ENCODE assay signal across 12 cellular contexts in the genomic region with DNA sequence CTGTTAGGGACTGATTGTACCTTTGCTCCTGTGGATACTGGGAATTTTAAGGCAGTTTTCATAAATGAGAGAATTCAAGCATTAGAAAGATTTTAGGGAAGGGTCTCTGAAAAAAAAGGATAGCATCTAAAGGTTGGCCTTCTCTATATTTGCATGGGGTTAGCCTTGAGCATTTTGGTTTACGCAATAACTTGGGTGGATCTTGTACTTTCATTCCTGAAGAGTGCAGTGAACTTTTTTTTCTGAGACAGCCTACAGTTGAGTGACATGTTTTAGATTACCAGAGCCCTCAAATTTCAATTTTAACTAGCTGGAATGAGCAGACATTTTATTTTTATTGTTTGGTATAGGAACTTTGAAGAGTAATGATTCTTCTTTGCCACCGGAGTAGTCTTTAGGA.
DNase-seq lines count a peak whose midpoint lies in the region; ATAC-seq and TF ChIP-seq lines count a peak whose summit lies in the region.
"Had no signal": no experiment of that assay in that cellular context is flagged by ENCODE, and none has a peak within 500 bp of the region (broad histone marks: within the 10 kb centered on the region; RNA-seq: fewer than 3 reads in every experiment).

No MANE protein-coding gene starts in this region.

- DNase-seq in SIG-M5 treated with dmso at 0.1 percent for 504 hours (lab: John Stamatoyannopoulos, UW; ENCODE audit: unreplicated experiment) (peak; percentile 56), SIG-M5 (lab: John Stamatoyannopoulos, UW) (no peak), iris pigment epithelial cell (ENCODE audit: low read depth) (peak; percentile 77), type B pancreatic cell (ENCODE audit: extremely low spot score, unreplicated experiment) (no peak), NCI-H2227 (lab: John Stamatoyannopoulos, UW; ENCODE audit: unreplicated experiment) (no peak)
- DNase-seq in activated naive CD4-positive, alpha-beta T cell (lab: John Stamatoyannopoulos, UW), result no peak
- DNase-seq: activated B cell treated with CpG ODN at 0.5 μM for 24 hours; effector memory CD4-positive, alpha-beta T cell; stimulated activated naive CD4-positive, alpha-beta T cell treated with Interleukin-2 at 50 U/mL for 16 hours had no signal

- no peaks in the 10 kb centered on the region for H3K27me3 Mint-ChIP-seq in type B pancreatic cell
- H3K27me3 Mint-ChIP-seq: activated B cell treated with CpG ODN at 0.5 μM for 24 hours had no signal

- ATAC-seq in HG02884 (IDR thresholded peaks at IDR 0.05; ENCODE audit: unreplicated experiment), result no peak
- ATAC-seq: HCT116 had no signal

- H3K9me3 Mint-ChIP-seq in type B pancreatic cell, result peaks cover 13% of the 10 kb centered on the region

- H3K36me3 Mint-ChIP-seq in type B pancreatic cell, result no peaks in the 10 kb centered on the region

- H3K27ac Mint-ChIP-seq in type B pancreatic cell, result peak overlapping the region; percentile 75
- H3K27ac Mint-ChIP-seq: activated B cell treated with CpG ODN at 0.5 μM for 24 hours had no signal

- peak overlapping the region; percentile 69 for H3K27ac ChIP-seq in VCaP

- peaks cover 16% of the 10 kb centered on the region for H3K4me1 Mint-ChIP-seq in type B pancreatic cell (ENCODE audit: unreplicated experiment)
- H3K4me1 Mint-ChIP-seq: activated B cell treated with CpG ODN at 0.5 μM for 24 hours had no signal

- peak overlapping the region; percentile 53 for H3K4me3 Mint-ChIP-seq in type B pancreatic cell
- H3K4me3 Mint-ChIP-seq: activated B cell treated with CpG ODN at 0.5 μM for 24 hours had no signal

- TF ChIP-seq CTCF in VCaP (conservative IDR thresholded peaks at IDR 0.05) (no peak), type B pancreatic cell (conservative IDR thresholded peaks at IDR 0.05) (no peak)

Comparison
In these comparisons a context has a peak if more than half of its experiments do, and no peak if none do; other contexts are left out.
1. DNase-seq: peak in SIG-M5 treated with dmso at 0.1 percent for 504 hours (single experiment) and iris pigment epithelial cell (single experiment); none in SIG-M5 (single experiment), type B pancreatic cell (single experiment), activated naive CD4-positive, alpha-beta T cell (0 of 4) and NCI-H2227 (single experiment).